Comparison of ENCODE assay signal across 19 cellular contexts in genomic region chr5:74465724-74466123, GRCh38.
"Had no signal": no experiment of that assay in that cellular context is flagged by ENCODE, and none has a peak within 500 bp of the region (broad histone marks: within the 10 kb centered on the region; RNA-seq: fewer than 3 reads in every experiment).

No MANE protein-coding gene starts in this region.

- H3K4me3 ChIP-seq: colonic mucosa, dorsolateral prefrontal cortex, left ventricle myocardium inferior, neural progenitor cell, sigmoid colon, spleen, testis had no signal

- ATAC-seq: effector memory CD8-positive, alpha-beta T cell; esophagus mucosa; naive thymus-derived CD8-positive, alpha-beta T cell had no signal

- H3K36me3 ChIP-seq: colonic mucosa, left ventricle myocardium inferior, neural progenitor cell, sigmoid colon, spleen had no signal

- H3K9me3 ChIP-seq: colonic mucosa, left ventricle myocardium inferior, sigmoid colon, spleen, testis had no signal

- DNase-seq: activated CD4-positive, alpha-beta memory T cell treated with anti-CD3 and anti-CD28 coated beads for 36 hours; activated CD4-positive, alpha-beta T cell treated with anti-CD3 and anti-CD28 coated beads for 4 hours; activated CD4-positive, CD25-positive, alpha-beta regulatory T cell; activated effector memory CD4-positive, alpha-beta T cell treated with anti-CD3 and anti-CD28 coated beads, Interleukin-2, amount 50 U/mL, for 16 hours; colonic mucosa; dorsolateral prefrontal cortex; effector memory CD8-positive, alpha-beta T cell; hypothalamus; left ventricle myocardium inferior; mammary epithelial cell; naive thymus-derived CD8-positive, alpha-beta T cell; sigmoid colon; spleen; stimulated activated CD4-positive, alpha-beta T cell treated with anti-CD3 and anti-CD28 coated beads, Interleukin-4, amount 100 ng/mL, for 1 hour; stimulated activated naive CD4-positive, alpha-beta T cell; T1000; testis had no signal

- H3K27me3 ChIP-seq: colonic mucosa, neural progenitor cell, sigmoid colon, spleen, testis had no signal

- H3K4me1 ChIP-seq: colonic mucosa, neural progenitor cell, sigmoid colon, testis had no signal

- H3K27ac ChIP-seq: colonic mucosa, dorsolateral prefrontal cortex, left ventricle myocardium inferior, neural progenitor cell, sigmoid colon, spleen, testis had no signal
